21 cellular contexts compared by ENCODE assay signal in the genomic region with DNA sequence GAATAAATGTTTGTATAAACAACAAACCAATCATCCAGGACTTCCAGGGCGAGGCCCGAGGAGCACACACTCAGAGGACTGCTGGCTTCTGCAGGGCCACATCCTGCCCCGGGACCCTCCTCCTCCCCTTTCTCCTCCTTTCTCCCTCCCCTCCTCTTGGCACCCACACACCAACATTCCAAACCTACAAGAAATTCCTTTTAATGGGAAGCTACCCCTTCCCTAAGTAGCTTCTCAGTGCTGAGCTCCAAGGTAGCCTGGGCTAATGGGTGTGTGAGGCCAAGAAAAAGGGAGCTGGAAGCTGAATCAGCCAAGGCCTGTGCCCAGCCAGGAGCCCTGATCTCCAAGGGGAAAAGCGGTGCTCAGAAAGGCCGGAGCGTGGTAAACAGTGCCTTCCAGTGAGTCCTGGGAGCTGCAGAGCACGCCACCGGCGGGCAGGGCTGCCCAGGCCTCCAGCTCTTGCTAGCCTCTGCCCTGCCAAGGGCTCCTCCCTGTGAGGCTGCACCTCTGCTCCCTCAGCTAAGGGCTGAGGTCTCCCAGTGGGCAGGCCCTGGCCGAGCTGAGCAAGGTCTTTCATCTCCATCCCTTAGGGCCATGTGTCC. TPM values are rescaled to one million over a fixed set of nuclear protein-coding genes. Genes with fewer than 3 reads are reported as not detected.
DNase-seq lines count a peak whose midpoint lies in the region; ATAC-seq, FAIRE-seq and TF ChIP-seq lines count a peak whose summit lies in the region.
"Had no signal": no experiment of that assay in that cellular context is flagged by ENCODE, and none has a peak within 500 bp of the region (broad histone marks: within the 10 kb centered on the region; RNA-seq: fewer than 3 reads in every experiment).

No MANE protein-coding gene starts in this region.

- no peaks in the 10 kb centered on the region for H3K27me3 ChIP-seq in BLaER1 treated with 17β-estradiol and CSF1 and Interleukin-3, amounts not matched to agents 10 nM and 100 nM
- H3K27me3 ChIP-seq in MG63 (no peaks in the 10 kb centered on the region), H1 (replicated peaks in 1 of 4; ENCODE audit: control insufficient read depth in 3 of 4, extremely low read depth in 1 of 4, insufficient read depth in 3 of 4, low read length in 3 of 4) (no peaks in the 10 kb centered on the region), osteoblast (ENCODE audit: insufficient read depth, low read length) (no peaks in the 10 kb centered on the region), small intestine (ENCODE audit: control insufficient read depth in 2 of 2, insufficient read depth in 2 of 2, low read length in 2 of 2) (no peaks in the 10 kb centered on the region)

- peaks cover 21 to 75% (median 50%) of the 10 kb centered on the region in 10 experiments for H3K4me1 ChIP-seq in BLaER1 treated with 17β-estradiol and CSF1 and Interleukin-3, amounts not matched to agents 10 nM and 100 nM
- no peaks in the 10 kb centered on the region for H3K4me1 ChIP-seq in H1 (replicated peaks in 1 of 4; ENCODE audit: control insufficient read depth in 3 of 4, insufficient read depth in 4 of 4, low read length in 3 of 4)
- peaks cover 3% of the 10 kb centered on the region for H3K4me1 ChIP-seq in osteoblast (ENCODE audit: insufficient read depth, low read length)
- H3K4me1 ChIP-seq in small intestine (ENCODE audit: control insufficient read depth in 2 of 2, insufficient read depth in 1 of 2, low read depth in 1 of 2, low read length in 1 of 2), result no peaks in the 10 kb centered on the region

- H3K4me3 Mint-ChIP-seq in Calu3 (ENCODE audit: low read depth, unreplicated experiment), result no peak overlapping the region
- H3K4me3 Mint-ChIP-seq: CD4-positive, alpha-beta memory T cell had no signal

- H3K4me2 ChIP-seq in BLaER1 treated with 17β-estradiol and CSF1 and Interleukin-3, amounts not matched to agents 10 nM and 100 nM, result peak overlapping the region in 6 of 11 experiments; percentile 1 to 98 (median 36); a peak in 10 of 22 replicates
- H3K4me2 ChIP-seq in H1 (ENCODE audit: insufficient read depth in 1 of 2, low read depth in 2 of 2, low read length in 2 of 2) (no peak overlapping the region), osteoblast (ENCODE audit: insufficient read depth, low read length) (no peak overlapping the region)
- H3K4me2 ChIP-seq: PC-9 had no signal

- H2BK12ac ChIP-seq in H1 (ENCODE audit: low read depth, low read length), result no peak overlapping the region

- no peak for TF ChIP-seq EP300 in H1 (IDR thresholded peaks at IDR 0.05; ENCODE audit: borderline replicate concordance in 1 of 2, low read depth in 2 of 2, low read length in 2 of 2)

- TF ChIP-seq RAD21 in H1 (IDR thresholded peaks at IDR 0.05 in 1 of 2, conservative IDR thresholded peaks at IDR 0.05 in 1 of 2; ENCODE audit: low read depth in 2 of 2, low read length in 2 of 2), result no peak

- no peaks in the 10 kb centered on the region for H3K36me3 ChIP-seq in BLaER1 treated with 17β-estradiol and CSF1 and Interleukin-3, amounts not matched to agents 10 nM and 100 nM
- H3K36me3 ChIP-seq in MG63, result no peaks in the 10 kb centered on the region
- H3K36me3 ChIP-seq in H1 (ENCODE audit: control insufficient read depth in 2 of 4, insufficient read depth in 4 of 4, low read length in 3 of 4), result no peaks in the 10 kb centered on the region
- no peaks in the 10 kb centered on the region for H3K36me3 ChIP-seq in osteoblast (ENCODE audit: insufficient read depth, low read length)
- H3K36me3 ChIP-seq in small intestine (ENCODE audit: control insufficient read depth in 2 of 2, insufficient read depth in 2 of 2, low read length in 2 of 2), result no peaks in the 10 kb centered on the region

- no peak overlapping the region for H2BK20ac ChIP-seq in H1 (ENCODE audit: low read length)

- H3K79me2 ChIP-seq in H1 (ENCODE audit: control insufficient read depth in 1 of 2, insufficient read depth in 2 of 2, low read length in 2 of 2), result no peaks in the 10 kb centered on the region
- no peaks in the 10 kb centered on the region for H3K79me2 ChIP-seq in osteoblast (ENCODE audit: insufficient read depth, low read length)

- no peaks in the 10 kb centered on the region for H3K79me1 ChIP-seq in H1 (ENCODE audit: low read depth, low read length)

- intact Hi-C loops in Calu3 (cut with micrococcal nuclease; ENCODE audit: unreplicated experiment), result no loop called here

- CTCF ChIA-PET in H1 (lab: Charles Lee; ENCODE audit: partially characterized antibody), result interaction anchor here (0.5 to 6.9 kb wide), 27 partner anchors 8 to 349 kb away, joined by 3 to 86 read pairs (median 6); a partner anchor contains a TSS
- CTCF ChIA-PET in Calu3 (lab: Charles Lee), result interaction anchor here (0.6 kb wide), 1 partner anchor 285 kb away, joined by 4 read pairs; no protein-coding TSS in a partner anchor

- H3K4me3 ChIP-seq in BLaER1 treated with 17β-estradiol and CSF1 and Interleukin-3, amounts not matched to agents 10 nM and 100 nM, result no peak overlapping the region
- H3K4me3 ChIP-seq in MG63 (no peak overlapping the region), H1 (ENCODE audit: extremely low read depth in 1 of 4, insufficient read depth in 2 of 4, low read depth in 3 of 4, low read length in 4 of 4) (no peak overlapping the region), osteoblast (ENCODE audit: insufficient read depth, low read length) (no peak overlapping the region), small intestine (ENCODE audit: low read depth in 1 of 2, low read length in 2 of 2) (no peak overlapping the region)
- H3K4me3 ChIP-seq: PC-9, SK-N-MC had no signal

- H3K4me1 Mint-ChIP-seq in Calu3 (ENCODE audit: low read depth, unreplicated experiment), result no peaks in the 10 kb centered on the region
- H3K4me1 Mint-ChIP-seq: CD4-positive, alpha-beta memory T cell had no signal

- no peak for TF ChIP-seq CTCF in H1 (IDR thresholded peaks at IDR 0.05; ENCODE audit: control extremely low read depth in 1 of 3, insufficient read depth in 1 of 3, low read depth in 1 of 3, low read length in 3 of 3)
- TF ChIP-seq CTCF in osteoblast (IDR thresholded peaks at IDR 0.05; ENCODE audit: extremely low read depth, low read depth, low read length), result no peak
- TF ChIP-seq CTCF in Calu3 (IDR thresholded peaks at IDR 0.05; ENCODE audit: unreplicated experiment), result no peak

- H3K36me3 Mint-ChIP-seq in Calu3 (ENCODE audit: insufficient read depth, unreplicated experiment), result no peaks in the 10 kb centered on the region
- H3K36me3 Mint-ChIP-seq: CD4-positive, alpha-beta memory T cell had no signal

- POLR2A ChIA-PET in H1 (lab: Charles Lee; ENCODE audit: partially characterized antibody), result interaction anchor here (0.6 to 1.9 kb wide), 2 partner anchors 11 to 28 kb away, joined by 4 to 6 read pairs; a partner anchor contains a TSS

- no peak overlapping the region for H3K18ac ChIP-seq in H1 (ENCODE audit: extremely low read depth, low read length)

- no peak overlapping the region for H2AK5ac ChIP-seq in H1 (ENCODE audit: low read depth, low read length)

- no TSS peak for BruUV-seq in Calu3 (replicated peaks; lab: Mats Ljungman, UMichigan)

- H3K27ac Mint-ChIP-seq in Calu3 (ENCODE audit: unreplicated experiment), result no peak overlapping the region
- H3K27ac Mint-ChIP-seq: CD4-positive, alpha-beta memory T cell had no signal

- H4K20me1 ChIP-seq in BLaER1 treated with 17β-estradiol and CSF1 and Interleukin-3, amounts not matched to agents 10 nM and 100 nM, result no peaks in the 10 kb centered on the region
- H4K20me1 ChIP-seq in H1 (replicated peaks in 1 of 2; ENCODE audit: control insufficient read depth in 1 of 2, insufficient read depth in 2 of 2, low read length in 2 of 2) (peaks cover 0 to 2% of the 10 kb centered on the region in 2 experiments), osteoblast (ENCODE audit: insufficient read depth, low read length) (no peaks in the 10 kb centered on the region)

- no peak overlapping the region for H3K4ac ChIP-seq in H1 (replicated peaks; ENCODE audit: insufficient read length, low read depth, low read length)

- H3K56ac ChIP-seq in H1 (replicated peaks; ENCODE audit: insufficient read length, low read depth, low read length), result no peak overlapping the region

- H3K27ac ChIP-seq in BLaER1 treated with 17β-estradiol and CSF1 and Interleukin-3, amounts not matched to agents 10 nM and 100 nM, result peak overlapping the region in 3 of 11 experiments; percentile 24 to 46 (median 35); a peak in 4 of 22 replicates
- H3K27ac ChIP-seq in H1 (ENCODE audit: low read depth, low read length) (no peak overlapping the region), osteoblast (ENCODE audit: low read depth, low read length) (no peak overlapping the region), small intestine (ENCODE audit: low read depth in 1 of 2, low read length in 1 of 2) (no peak overlapping the region)
- H3K27ac ChIP-seq: PC-9, SK-N-MC had no signal

- no peaks in the 10 kb centered on the region for H3K23me2 ChIP-seq in H1 (ENCODE audit: low read depth, low read length)

- ATAC-seq in GM19455 (IDR thresholded peaks at IDR 0.05; ENCODE audit: unreplicated experiment), result no peak
- ATAC-seq: Right ventricle myocardium inferior had no signal

- H2BK15ac ChIP-seq in H1 (ENCODE audit: low read length), result no peak overlapping the region

- no peak overlapping the region for H3K23ac ChIP-seq in H1 (ENCODE audit: insufficient read length)

- no peaks in the 10 kb centered on the region for H3K9me3 ChIP-seq in BLaER1 treated with 17β-estradiol and CSF1 and Interleukin-3, amounts not matched to agents 10 nM and 100 nM (replicated peaks in 1 of 11)
- H3K9me3 ChIP-seq in MG63 (no peaks in the 10 kb centered on the region), H1 (ENCODE audit: insufficient read depth in 2 of 2, low read depth in 1 of 2, low read length in 1 of 2) (no peaks in the 10 kb centered on the region), osteoblast (ENCODE audit: low read depth, low read length) (no peaks in the 10 kb centered on the region), small intestine (ENCODE audit: control insufficient read depth, low read depth) (no peaks in the 10 kb centered on the region)

- no peak overlapping the region; a peak in 1 of 22 replicates for H3K9ac ChIP-seq in BLaER1 treated with 17β-estradiol and CSF1 and Interleukin-3, amounts not matched to agents 10 nM and 100 nM
- H3K9ac ChIP-seq in H1 (replicated peaks in 1 of 4; ENCODE audit: extremely low read depth in 1 of 4, low read depth in 3 of 4, low read length in 3 of 4), result no peak overlapping the region

- peak; percentile 40 for DNase-seq in MG63
- DNase-seq in H1 (ENCODE audit: low read depth in 1 of 2, low spot score in 2 of 2), result no peak
- DNase-seq in osteoblast (ENCODE audit: insufficient read length, low spot score, missing footprints), result peak; percentile 87
- no peak for DNase-seq in small intestine
- DNase-seq in Calu3, result no peak
- DNase-seq in SW 1271 (lab: John Stamatoyannopoulos, UW), result no peak
- DNase-seq: CD4-positive, alpha-beta memory T cell; DMS79 treated with DMSO at 0.1 percent for 48 hours; GF-D8; NCI-H1436 treated with DMSO at 0.1 percent for 48 hours; NCI-H2107; NCI-H345 had no signal

- FAIRE-seq in H1 (lab: Jason Lieb, UNC) (no peak), small intestine (lab: Jason Lieb, UNC) (no peak)
- FAIRE-seq: D721Med had no signal

- H3K27me3 Mint-ChIP-seq in Calu3 (ENCODE audit: unreplicated experiment), result peaks cover 6% of the 10 kb centered on the region

- H2AFZ ChIP-seq in H1 (ENCODE audit: low read length) (peak overlapping the region; percentile 9; the same call in 1 of the 2 replicates), osteoblast (ENCODE audit: low read length) (no peak overlapping the region)
- H2AFZ ChIP-seq: PC-9 had no signal

- H2BK120ac ChIP-seq in H1 (replicated peaks; ENCODE audit: low read depth, low read length), result no peak overlapping the region

- no peaks in the 10 kb centered on the region for H3K9me3 Mint-ChIP-seq in Calu3 (ENCODE audit: low read depth, unreplicated experiment)
- H3K9me3 Mint-ChIP-seq: CD4-positive, alpha-beta memory T cell had no signal

- H4K91ac ChIP-seq in H1 (replicated peaks; ENCODE audit: insufficient read length, low read length), result no peak overlapping the region

- no peak for TF ChIP-seq POLR2A in H1 (IDR thresholded peaks at IDR 0.05; ENCODE audit: control extremely low read depth in 1 of 2, low read depth in 2 of 2, low read length in 2 of 2)

- 77% methylated on average over 10 of the region's 10 CpGs; no CpG with 5 or more reads in 1 of the 2 experiments for WGBS in H1 (ENCODE audit: extremely low coverage in 1 of 2, insufficient coverage in 1 of 2, insufficient read length in 1 of 2, insufficient replicate concordance in 2 of 2, low coverage in 1 of 2, low lambda C conversion rate in 2 of 2, missing lambda C conversion rate in 1 of 2), 2 experiments
- 77 to 84% (median 78%) methylated on average over 10 of the region's 10 CpGs for WGBS in small intestine, 3 donors

- no peak overlapping the region for H3K14ac ChIP-seq in H1 (ENCODE audit: insufficient read length)

- 0 out of 2 replicates have a peak overlapping the region, but pooled peaks have one; percentile 35 for H2BK5ac ChIP-seq in H1 (ENCODE audit: low read depth, low read length)

- H4K8ac ChIP-seq in H1 (ENCODE audit: extremely low read depth, insufficient read depth, low read length), result no peak overlapping the region

- no peak overlapping the region for H4K5ac ChIP-seq in H1 (ENCODE audit: insufficient read length, low read depth, low read length)

RNA-seq across cellular contexts. Expression of a gene that starts 3.9 kb away (rescaled TPM):
- total RNA-seq in MG63 (2014; rRNA removed; shearing (Covaris generic); ENCODE audit: low replicate concordance), result not detected in 2 replicates
- total RNA-seq in H1 (2021; fragmentation: NEBNext Ultra II Directional; extraction: Animal tissue kit (Norgen Biotek cat#: 25700)), result not detected in 2 replicates
- polyA plus RNA-seq in H1 (2011; rRNA removed), result not detected in 2 replicates
- 0.78 TPM for polyA plus RNA-seq in H1 (2011; cell fraction: cytosol; rRNA removed)
- not detected for polyA plus RNA-seq in H1 (2011; cell fraction: nucleus; rRNA removed)
- 0.20 to 0.52 TPM (median 0.21 TPM) in 3 of 4 replicates, not detected in the other for polyA plus RNA-seq in H1 (2012, experiment 1 of 2)
- not detected for polyA plus RNA-seq in H1 (2012, experiment 2 of 2)
- not detected for polyA plus RNA-seq in H1 (2013, experiment 1 of 2)
- polyA plus RNA-seq in H1 (2013, experiment 2 of 2), result 0.15 TPM
- polyA minus RNA-seq in H1 (2011; rRNA and poly(A)+ RNA removed), result not detected in 2 replicates
- polyA minus RNA-seq in H1 (2011; cell fraction: cytosol; rRNA and poly(A)+ RNA removed), result not detected
- not detected for polyA minus RNA-seq in H1 (2011; cell fraction: nucleus; rRNA and poly(A)+ RNA removed)
- total RNA-seq in osteoblast, result under 0.01 TPM in 1 of 2 replicates, not detected in the other
- polyA plus RNA-seq in small intestine, result 1 to 10 TPM in 1 of 3 donors, not detected in 2; 1.8 TPM
- not detected in 2 replicates for total RNA-seq in Calu3 (2022)
- total RNA-seq: A673; CD4-positive, alpha-beta memory T cell; H7; HT-29; PC-9 had no signal
- polyA plus RNA-seq: CD4-positive, alpha-beta memory T cell had no signal

RNA-seq across cellular contexts. Expression of a gene that starts 21.1 kb away (rescaled TPM):
- total RNA-seq in MG63 (2014; rRNA removed; shearing (Covaris generic); ENCODE audit: low replicate concordance), result not detected in 2 replicates
- total RNA-seq in H1 (2021; fragmentation: NEBNext Ultra II Directional; extraction: Animal tissue kit (Norgen Biotek cat#: 25700)), result not detected in 2 replicates
- polyA plus RNA-seq in H1 (2011; rRNA removed), result not detected in 2 replicates
- polyA plus RNA-seq in H1 (2011; cell fraction: cytosol; rRNA removed), result not detected
- not detected for polyA plus RNA-seq in H1 (2011; cell fraction: nucleus; rRNA removed)
- polyA plus RNA-seq in H1 (2012, experiment 1 of 2), result not detected in 4 replicates
- polyA plus RNA-seq in H1 (2012, experiment 2 of 2), result not detected
- not detected for polyA plus RNA-seq in H1 (2013, experiment 1 of 2)
- not detected for polyA plus RNA-seq in H1 (2013, experiment 2 of 2)
- polyA minus RNA-seq in H1 (2011; rRNA and poly(A)+ RNA removed), result not detected in 2 replicates
- not detected for polyA minus RNA-seq in H1 (2011; cell fraction: cytosol; rRNA and poly(A)+ RNA removed)
- not detected for polyA minus RNA-seq in H1 (2011; cell fraction: nucleus; rRNA and poly(A)+ RNA removed)
- not detected in 2 replicates for total RNA-seq in osteoblast
- polyA plus RNA-seq in small intestine, result under 1 TPM in 1 of 3 donors, not detected in 2; 0.13 TPM
- 0.47 and 1.0 TPM in 2 replicates for total RNA-seq in Calu3 (2022)
- total RNA-seq: A673; CD4-positive, alpha-beta memory T cell; H7; HT-29; PC-9; Right ventricle myocardium inferior had no signal
- polyA plus RNA-seq: CD4-positive, alpha-beta memory T cell had no signal

RNA-seq across cellular contexts. Expression of a gene that starts 27.7 kb away (rescaled TPM):
- 13.5 and 14.6 TPM in 2 replicates for total RNA-seq in MG63 (2014; rRNA removed; shearing (Covaris generic); ENCODE audit: low replicate concordance)
- 39.5 and 40.0 TPM in 2 replicates for total RNA-seq in H1 (2021; fragmentation: NEBNext Ultra II Directional; extraction: Animal tissue kit (Norgen Biotek cat#: 25700))
- polyA plus RNA-seq in H1 (2011; rRNA removed) (6.0 and 7.5 TPM in 2 replicates), small intestine (1 to 10 TPM; 3.0 to 8.5 (median 5.6) TPM)
- polyA plus RNA-seq in H1 (2011; cell fraction: cytosol; rRNA removed), result 12.7 TPM
- 13.9 TPM for polyA plus RNA-seq in H1 (2011; cell fraction: nucleus; rRNA removed)
- polyA plus RNA-seq in H1 (2012, experiment 1 of 2), result 16.6 to 24.6 TPM (median 19.9 TPM) in 4 replicates
- 1.6 TPM for polyA plus RNA-seq in H1 (2012, experiment 2 of 2)
- 14.7 TPM for polyA plus RNA-seq in H1 (2013, experiment 1 of 2)
- 13.4 TPM for polyA plus RNA-seq in H1 (2013, experiment 2 of 2)
- 34.5 and 35.6 TPM in 2 replicates for polyA minus RNA-seq in H1 (2011; rRNA and poly(A)+ RNA removed)
- polyA minus RNA-seq in H1 (2011; cell fraction: cytosol; rRNA and poly(A)+ RNA removed), result 20.0 TPM
- polyA minus RNA-seq in H1 (2011; cell fraction: nucleus; rRNA and poly(A)+ RNA removed), result 22.8 TPM
- total RNA-seq in osteoblast (22.7 and 24.6 TPM in 2 replicates), Calu3 (2022) (31.9 and 33.8 TPM in 2 replicates)

RNA-seq across cellular contexts. Expression of a gene that starts 32.0 kb away (rescaled TPM):
- not detected in 2 replicates for total RNA-seq in MG63 (2014; rRNA removed; shearing (Covaris generic); ENCODE audit: low replicate concordance)
- total RNA-seq in H1 (2021; fragmentation: NEBNext Ultra II Directional; extraction: Animal tissue kit (Norgen Biotek cat#: 25700)), result 0.78 and 3.7 TPM in 2 replicates
- polyA plus RNA-seq in H1 (2011; rRNA removed), result 3.2 and 3.4 TPM in 2 replicates
- 2.2 TPM for polyA plus RNA-seq in H1 (2011; cell fraction: cytosol; rRNA removed)
- 19.3 TPM for polyA plus RNA-seq in H1 (2011; cell fraction: nucleus; rRNA removed)
- 2.2 to 4.0 TPM (median 3.2 TPM) in 4 replicates for polyA plus RNA-seq in H1 (2012, experiment 1 of 2)
- polyA plus RNA-seq in H1 (2012, experiment 2 of 2), result 0.13 TPM
- 1.9 TPM for polyA plus RNA-seq in H1 (2013, experiment 1 of 2)
- polyA plus RNA-seq in H1 (2013, experiment 2 of 2), result 1.2 TPM
- polyA minus RNA-seq in H1 (2011; rRNA and poly(A)+ RNA removed), result 4.6 and 4.7 TPM in 2 replicates
- 4.0 TPM for polyA minus RNA-seq in H1 (2011; cell fraction: cytosol; rRNA and poly(A)+ RNA removed)
- polyA minus RNA-seq in H1 (2011; cell fraction: nucleus; rRNA and poly(A)+ RNA removed), result 9.7 TPM
- 2.5 and 3.5 TPM in 2 replicates for total RNA-seq in osteoblast
- polyA plus RNA-seq in small intestine, result 1 to 10 TPM in 2 of 3 donors, under 1 TPM in 1; 0.67 to 4.9 (median 2.7) TPM
- 1.6 and 3.0 TPM in 2 replicates for total RNA-seq in Calu3 (2022)
- total RNA-seq: HT-29 had no signal

RNA-seq across cellular contexts. Expression of a gene that starts 36.3 kb away (rescaled TPM):
- total RNA-seq in MG63 (2014; rRNA removed; shearing (Covaris generic); ENCODE audit: low replicate concordance), result not detected in 2 replicates
- 0.84 and 2.4 TPM in 2 replicates for total RNA-seq in H1 (2021; fragmentation: NEBNext Ultra II Directional; extraction: Animal tissue kit (Norgen Biotek cat#: 25700))
- polyA plus RNA-seq in H1 (2011; rRNA removed) (1.1 and 3.0 TPM in 2 replicates), small intestine (10 to 100 TPM in 1 of 3 donors, 1 to 10 TPM in 2; 5.4 to 32.3 (median 9.4) TPM)
- 3.1 TPM for polyA plus RNA-seq in H1 (2011; cell fraction: cytosol; rRNA removed)
- polyA plus RNA-seq in H1 (2011; cell fraction: nucleus; rRNA removed), result 22.0 TPM
- polyA plus RNA-seq in H1 (2012, experiment 1 of 2), result 4.1 to 4.9 TPM (median 4.6 TPM) in 3 of 4 replicates, not detected in the other
- polyA plus RNA-seq in H1 (2012, experiment 2 of 2), result 0.94 TPM
- 5.8 TPM for polyA plus RNA-seq in H1 (2013, experiment 1 of 2)
- polyA plus RNA-seq in H1 (2013, experiment 2 of 2), result 3.4 TPM
- polyA minus RNA-seq in H1 (2011; rRNA and poly(A)+ RNA removed), result 0.32 TPM in 1 of 2 replicates, not detected in the other
- polyA minus RNA-seq in H1 (2011; cell fraction: cytosol; rRNA and poly(A)+ RNA removed), result not detected
- polyA minus RNA-seq in H1 (2011; cell fraction: nucleus; rRNA and poly(A)+ RNA removed), result 2.1 TPM
- total RNA-seq in osteoblast (1.4 TPM in 1 of 2 replicates, not detected in the other), Calu3 (2022) (0.66 TPM in 1 of 2 replicates, not detected in the other)
- total RNA-seq: A673, HT-29, PC-9 had no signal
- polyA plus RNA-seq: CD4-positive, alpha-beta memory T cell had no signal

Comparison
In these comparisons a context has a peak if more than half of its experiments do, and no peak if none do; other contexts are left out.
1. H3K4me2 ChIP-seq: peak in BLaER1 treated with 17β-estradiol and CSF1 and Interleukin-3, amounts not matched to agents 10 nM and 100 nM (6 of 11); none in H1 (0 of 2) and osteoblast (single experiment).
2. DNase-seq: peak in MG63 (single experiment) and osteoblast (single experiment); none in H1 (0 of 2), small intestine (single experiment), Calu3 (single experiment) and SW 1271 (0 of 2).